ENCODE assay signal across 8 cellular contexts in genomic region chr17:2336215-2337151, GRCh38.
DNase-seq lines count a peak whose midpoint lies in the region; ATAC-seq and TF ChIP-seq lines count a peak whose summit lies in the region.

TSR1 (minus strand) TSS chr17:2336457; CDS start chr17:2336427, 30 bp downstream.

- peaks cover 15% of the 10 kb centered on the region for H3K36me3 Mint-ChIP-seq in central memory CD8-positive, alpha-beta T cell (ENCODE audit: insufficient read depth)

- POLR2A ChIA-PET in AG04449 (lab: Yijun Ruan, JAX): interaction anchor here (0.7 to 1.6 kb wide), 8 partner anchors 12 to 79 kb away, joined by 3 to 7 read pairs (median 4); partner anchors contain the start of genes SMG6 and SRR

- peaks cover 16% of the 10 kb centered on the region for H3K4me1 Mint-ChIP-seq in central memory CD8-positive, alpha-beta T cell

- H3K4me3 Mint-ChIP-seq in central memory CD8-positive, alpha-beta T cell: peak within 1 kb of the TSS; percentile 98

- ATAC-seq in GM18861 (IDR thresholded peaks at IDR 0.05; ENCODE audit: unreplicated experiment) (peak; percentile 48), HG03103 (IDR thresholded peaks at IDR 0.05; ENCODE audit: low read depth, unreplicated experiment) (peak; percentile 75)
- peak; percentile 85 for ATAC-seq in central memory CD8-positive, alpha-beta T cell (replicated peaks; ENCODE audit: extremely low read depth, poor library complexity, severe bottlenecking)

- CTCF ChIA-PET in AG04449 (lab: Yijun Ruan, JAX): interaction anchor here (0.7 to 5.6 kb wide), 20 partner anchors 9 to 296 kb away, joined by 3 to 28 read pairs (median 4); no protein-coding TSS in a partner anchor

- peak; percentile 58 for TF ChIP-seq CTCF in AG04449 (IDR thresholded peaks at IDR 0.05; ENCODE audit: insufficient read depth, low read length, missing control alignments)

- H3K4me3 ChIP-seq in AG04449 (ENCODE audit: low read depth, low read length): peak within 1 kb of the TSS; percentile 93

- no peaks in the 10 kb centered on the region for H3K27me3 Mint-ChIP-seq in central memory CD8-positive, alpha-beta T cell

- DNase-seq in AG04449 (ENCODE audit: low read depth, low spot score): peak; percentile 28
- peak; percentile 91 for DNase-seq in NCI-H226
- peak; percentile 86 for DNase-seq in activated CD4-positive, CD25-positive, alpha-beta regulatory T cell treated with anti-CD3 and anti-CD28 coated beads, Interleukin-2, amount 50 U/mL, for 16 hours (ENCODE audit: low read depth, low spot score)
- peak; percentile 70 to 77 for DNase-seq in central memory CD8-positive, alpha-beta T cell (ENCODE audit: low spot score in 2 of 2)
- peak; percentile 98 for DNase-seq in islet precursor cell
- DNase-seq in stimulated activated CD4-positive, alpha-beta T cell treated with anti-CD3 and anti-CD28 coated beads, Interleukin-12 subunit alpha, Interleukin-12 subunit beta, amount 100 ng/mL, for 48 hours (ENCODE audit: low read depth in 2 of 3, low spot score in 1 of 3): peak; percentile 75 to 90 (median 83)

- H3K9me3 Mint-ChIP-seq in central memory CD8-positive, alpha-beta T cell: no peaks in the 10 kb centered on the region

- peak within 1 kb of the TSS; percentile 97 for H3K27ac Mint-ChIP-seq in central memory CD8-positive, alpha-beta T cell (ENCODE audit: low read depth)

Comparison
In these comparisons a context has a peak if more than half of its experiments do, and no peak if none do; other contexts are left out.
1. Peak in every context shown above with its lines: DNase-seq, ATAC-seq and H3K4me3 ChIP-seq.
2. DNase-seq: peak in every context shown above with its lines; median percentile 98 in islet precursor cell; 91 in NCI-H226; 86 in activated CD4-positive, CD25-positive, alpha-beta regulatory T cell treated with anti-CD3 and anti-CD28 coated beads, Interleukin-2, amount 50 U/mL, for 16 hours; 83 in stimulated activated CD4-positive, alpha-beta T cell treated with anti-CD3 and anti-CD28 coated beads, Interleukin-12 subunit alpha, Interleukin-12 subunit beta, amount 100 ng/mL, for 48 hours; 74 in central memory CD8-positive, alpha-beta T cell; 28 in AG04449.